8 cellular contexts compared by ENCODE assay signal in the genomic region with DNA sequence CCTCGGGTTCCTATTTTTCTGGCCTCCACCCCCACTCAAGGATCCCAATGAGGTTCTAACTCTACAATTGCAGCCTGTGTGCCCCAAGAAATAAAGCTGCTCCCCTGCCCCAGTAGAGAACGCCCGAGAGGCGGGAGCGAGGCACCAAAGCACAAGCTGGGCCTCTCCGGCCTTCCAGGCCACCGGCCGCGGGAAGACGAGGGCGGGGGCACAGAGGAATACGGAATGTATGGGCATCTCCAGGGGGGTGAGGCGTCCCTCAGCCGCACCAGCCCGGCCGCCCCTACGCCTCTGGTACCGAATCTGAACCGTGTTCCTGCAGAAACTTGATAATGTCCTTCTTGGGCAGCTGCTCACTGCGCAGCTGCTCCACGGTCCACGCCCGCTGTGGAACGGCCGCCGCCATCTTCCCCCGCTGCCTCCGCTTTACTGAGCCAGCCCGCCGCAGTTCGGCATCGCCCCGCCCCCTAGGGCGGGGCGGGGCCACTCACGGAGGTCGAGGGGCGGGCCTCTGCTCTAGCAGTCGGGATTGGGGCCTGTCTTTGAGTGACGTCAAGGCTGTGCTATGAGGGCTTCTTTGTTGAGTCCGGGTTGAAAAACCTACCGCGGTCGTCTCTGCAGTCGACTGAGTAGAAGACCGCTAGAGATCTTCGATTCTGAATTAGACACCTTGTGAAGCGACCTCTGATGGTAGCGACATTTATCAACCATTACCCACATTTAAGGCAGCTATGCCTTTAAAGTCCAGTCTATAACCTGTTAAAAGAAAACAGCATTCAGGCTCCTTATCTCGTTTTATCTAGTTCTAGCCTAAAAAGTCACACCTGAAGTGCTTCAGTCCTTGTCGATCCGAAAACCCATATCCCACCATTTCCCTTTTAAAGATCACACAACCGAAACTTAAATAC. TPM values are rescaled to one million over a fixed set of nuclear protein-coding genes. Genes with fewer than 3 reads are reported as not detected.
DNase-seq lines count a peak whose midpoint lies in the region; ATAC-seq, FAIRE-seq and TF ChIP-seq lines count a peak whose summit lies in the region.

Gene FKBP3 (minus strand): TSS at position 431 of the 908 bp plus-strand sequence. CDS start 25 bp downstream, at position 406.

- no peaks in the 10 kb centered on the region for H3K9me3 ChIP-seq in endodermal cell (ENCODE audit: control insufficient read depth, low read length)

- CTCF ChIA-PET in activated CD8-positive, alpha-beta memory T cell treated with anti-CD3 and anti-CD28 coated beads, Interleukin-2, amount 10 ng/mL, durations not matched to agents 7 days and 5 days (lab: Charles Lee), result interaction anchor here (1.0 to 2.0 kb wide), 6 partner anchors 12 to 172 kb away, joined by 3 to 6 read pairs (median 4); partner anchors contain the start of genes KLHL28, MIS18BP1 and TOGARAM1

- peaks cover 2% of the 10 kb centered on the region for H3K4me1 ChIP-seq in endodermal cell (ENCODE audit: control insufficient read depth, insufficient read depth, low read length)

- peak; percentile 91 for ATAC-seq in GM21360 (IDR thresholded peaks at IDR 0.05; ENCODE audit: unreplicated experiment)
- ATAC-seq in activated CD8-positive, alpha-beta memory T cell treated with anti-CD3 and anti-CD28 coated beads, Interleukin-2, amount 10 ng/mL, durations not matched to agents 7 days and 5 days, result peak; percentile 92

- peaks cover 34% of the 10 kb centered on the region for H3K4me1 Mint-ChIP-seq in activated CD8-positive, alpha-beta memory T cell treated with anti-CD3 and anti-CD28 coated beads, Interleukin-2, amount 10 ng/mL, durations not matched to agents 7 days and 5 days
- peaks cover 22% of the 10 kb centered on the region for H3K4me1 Mint-ChIP-seq in endodermal cell

- H3K27me3 ChIP-seq in endodermal cell (ENCODE audit: control insufficient read depth, insufficient read depth, low read length, poor library complexity, severe bottlenecking), result no peaks in the 10 kb centered on the region

- H3K9me3 Mint-ChIP-seq in activated CD8-positive, alpha-beta memory T cell treated with anti-CD3 and anti-CD28 coated beads, Interleukin-2, amount 10 ng/mL, durations not matched to agents 7 days and 5 days (ENCODE audit: low read depth), result no peaks in the 10 kb centered on the region
- H3K9me3 Mint-ChIP-seq in endodermal cell, result no peaks in the 10 kb centered on the region

- H3K36me3 ChIP-seq in endodermal cell (ENCODE audit: control insufficient read depth, insufficient read depth, low read length), result peaks cover 14% of the 10 kb centered on the region

- H3K36me3 Mint-ChIP-seq in activated CD8-positive, alpha-beta memory T cell treated with anti-CD3 and anti-CD28 coated beads, Interleukin-2, amount 10 ng/mL, durations not matched to agents 7 days and 5 days, result peaks cover 4% of the 10 kb centered on the region
- peaks cover 4% of the 10 kb centered on the region for H3K36me3 Mint-ChIP-seq in endodermal cell (ENCODE audit: low read depth)

- peak; percentile 48 for TF ChIP-seq CTCF in endodermal cell (conservative IDR thresholded peaks at IDR 0.05)

- peak within 1 kb of the TSS; percentile 100 for H3K27ac Mint-ChIP-seq in activated CD8-positive, alpha-beta memory T cell treated with anti-CD3 and anti-CD28 coated beads, Interleukin-2, amount 10 ng/mL, durations not matched to agents 7 days and 5 days
- peak within 1 kb of the TSS; percentile 100 for H3K27ac Mint-ChIP-seq in endodermal cell

- H3K9ac ChIP-seq in endodermal cell (ENCODE audit: extremely low read depth, low read length, poor library complexity, severe bottlenecking), result peak within 1 kb of the TSS; percentile 89

- 0% methylated on average over 18 to 53 of the region's 53 CpGs for WGBS in endodermal cell (ENCODE audit: insufficient coverage in 1 of 2, insufficient read length in 1 of 2), 2 experiments

- H3K4me3 Mint-ChIP-seq in activated CD8-positive, alpha-beta memory T cell treated with anti-CD3 and anti-CD28 coated beads, Interleukin-2, amount 10 ng/mL, durations not matched to agents 7 days and 5 days, result peak within 1 kb of the TSS; percentile 95
- peak within 1 kb of the TSS; percentile 97 for H3K4me3 Mint-ChIP-seq in endodermal cell

- peak; percentile 64 for FAIRE-seq in HTR-8/SVneo (lab: Jason Lieb, UNC)

- peak within 1 kb of the TSS; percentile 99 for H3K4me3 ChIP-seq in endodermal cell (ENCODE audit: low read length)

- H3K27me3 Mint-ChIP-seq in activated CD8-positive, alpha-beta memory T cell treated with anti-CD3 and anti-CD28 coated beads, Interleukin-2, amount 10 ng/mL, durations not matched to agents 7 days and 5 days, result no peaks in the 10 kb centered on the region
- no peaks in the 10 kb centered on the region for H3K27me3 Mint-ChIP-seq in endodermal cell (ENCODE audit: insufficient read depth)

- H3K27ac ChIP-seq in endodermal cell (ENCODE audit: low read depth, low read length), result peak within 1 kb of the TSS; percentile 96

- DNase-seq in COR-L47 (lab: John Stamatoyannopoulos, UW), result peak; percentile 98
- peak; percentile 96 for DNase-seq in HTR-8/SVneo (ENCODE audit: insufficient read length, low spot score)
- DNase-seq in NOMO-1 treated with dmso at 0.1 percent for 144 hours (lab: John Stamatoyannopoulos, UW; ENCODE audit: unreplicated experiment), result peak; percentile 94
- DNase-seq in activated CD8-positive, alpha-beta memory T cell treated with anti-CD3 and anti-CD28 coated beads, Interleukin-2, amount 10 ng/mL, durations not matched to agents 7 days and 5 days, result peak; percentile 98
- DNase-seq in endodermal cell, result peak; percentile 98
- peak; percentile 96 for DNase-seq in mesenteric fat pad (ENCODE audit: low spot score)
- peak; percentile 89 to 94 for DNase-seq in stimulated activated CD8-positive, alpha-beta memory T cell treated with anti-CD3 and anti-CD28 coated beads, Interleukin-15, amount 100 ng/mL, for 4 hours (ENCODE audit: low read depth in 2 of 2)

RNA-seq across cellular contexts. Expression of gene FKBP3, which starts in this region (rescaled TPM):
- 10 to 100 TPM; 65.2 to 72.6 TPM for total RNA-seq in activated CD8-positive, alpha-beta memory T cell treated with anti-CD3 and anti-CD28 coated beads, Interleukin-2, amount 10 ng/mL, durations not matched to agents 7 days and 5 days
- total RNA-seq in endodermal cell (100 to 1,000 TPM; 153 to 188 TPM), mesenteric fat pad (36.6 TPM)
- 158 TPM for polyA plus RNA-seq in endodermal cell (2013, experiment 1 of 2)
- 159 TPM for polyA plus RNA-seq in endodermal cell (2013, experiment 2 of 2)

Comparison
In these comparisons a context has a peak if more than half of its experiments do, and no peak if none do; other contexts are left out.
1. Peak in every context shown above with its lines: DNase-seq, ATAC-seq, H3K4me3 ChIP-seq and H3K27ac ChIP-seq.